1 cellular context compared by ENCODE assay signal in the genomic region with DNA sequence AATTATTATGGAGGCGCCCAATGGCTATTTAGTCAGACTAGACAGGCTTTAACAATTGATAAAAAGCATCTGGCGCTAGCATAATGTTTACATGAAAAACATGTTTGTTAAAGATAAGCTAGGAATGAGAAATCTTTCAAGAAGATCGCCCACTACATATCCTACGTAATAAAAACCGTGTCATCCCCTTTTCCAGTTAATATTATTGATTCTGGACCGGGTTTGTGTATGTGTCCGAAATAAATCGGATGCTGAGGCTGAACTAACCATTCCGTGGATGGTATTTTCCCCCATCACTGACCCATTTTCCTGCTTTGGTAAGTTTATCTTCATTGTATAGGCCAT.
TF ChIP-seq lines count a peak whose summit lies in the region.

No MANE protein-coding gene starts in this region.

TF ChIP-seq in WTC11, 78 proteins besides CTCF, POLR2A, EP300 and RAD21:
- no peak for TF ChIP-seq ZNF263 (CRISPR knock-in tag; IDR thresholded peaks at IDR 0.05; ENCODE audit: low read depth)
- no peak for TF ChIP-seq TP53 (CRISPR knock-in tag; IDR thresholded peaks at IDR 0.05)
- TF ChIP-seq, protein P1, sequence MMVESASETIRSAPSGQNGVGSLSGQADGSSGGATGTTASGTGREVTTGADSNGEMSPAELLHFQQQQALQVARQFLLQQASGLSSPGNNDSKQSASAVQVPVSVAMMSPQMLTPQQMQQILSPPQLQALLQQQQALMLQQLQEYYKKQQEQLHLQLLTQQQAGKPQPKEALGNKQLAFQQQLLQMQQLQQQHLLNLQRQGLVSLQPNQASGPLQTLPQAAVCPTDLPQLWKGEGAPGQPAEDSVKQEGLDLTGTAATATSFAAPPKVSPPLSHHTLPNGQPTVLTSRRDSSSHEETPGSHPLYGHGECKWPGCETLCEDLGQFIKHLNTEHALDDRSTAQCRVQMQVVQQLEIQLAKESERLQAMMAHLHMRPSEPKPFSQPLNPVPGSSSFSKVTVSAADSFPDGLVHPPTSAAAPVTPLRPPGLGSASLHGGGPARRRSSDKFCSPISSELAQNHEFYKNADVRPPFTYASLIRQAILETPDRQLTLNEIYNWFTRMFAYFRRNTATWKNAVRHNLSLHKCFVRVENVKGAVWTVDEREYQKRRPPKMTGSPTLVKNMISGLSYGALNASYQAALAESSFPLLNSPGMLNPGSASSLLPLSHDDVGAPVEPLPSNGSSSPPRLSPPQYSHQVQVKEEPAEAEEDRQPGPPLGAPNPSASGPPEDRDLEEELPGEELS (CRISPR knock-in tag; IDR thresholded peaks at IDR 0.05) = no peak
- TF ChIP-seq ZNF232 (CRISPR knock-in tag; IDR thresholded peaks at IDR 0.05) = no peak
- no peak for TF ChIP-seq ZNF121 (CRISPR knock-in tag; IDR thresholded peaks at IDR 0.05)
- TF ChIP-seq, protein P2, sequence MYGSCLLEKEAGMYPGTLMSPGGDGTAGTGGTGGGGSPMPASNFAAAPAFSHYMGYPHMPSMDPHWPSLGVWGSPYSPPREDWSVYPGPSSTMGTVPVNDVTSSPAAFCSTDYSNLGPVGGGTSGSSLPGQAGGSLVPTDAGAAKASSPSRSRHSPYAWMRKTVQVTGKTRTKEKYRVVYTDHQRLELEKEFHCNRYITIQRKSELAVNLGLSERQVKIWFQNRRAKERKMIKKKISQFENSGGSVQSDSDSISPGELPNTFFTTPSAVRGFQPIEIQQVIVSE (CRISPR knock-in tag; IDR thresholded peaks at IDR 0.05; ENCODE audit: borderline replicate concordance) = no peak
- TF ChIP-seq, protein P3, sequence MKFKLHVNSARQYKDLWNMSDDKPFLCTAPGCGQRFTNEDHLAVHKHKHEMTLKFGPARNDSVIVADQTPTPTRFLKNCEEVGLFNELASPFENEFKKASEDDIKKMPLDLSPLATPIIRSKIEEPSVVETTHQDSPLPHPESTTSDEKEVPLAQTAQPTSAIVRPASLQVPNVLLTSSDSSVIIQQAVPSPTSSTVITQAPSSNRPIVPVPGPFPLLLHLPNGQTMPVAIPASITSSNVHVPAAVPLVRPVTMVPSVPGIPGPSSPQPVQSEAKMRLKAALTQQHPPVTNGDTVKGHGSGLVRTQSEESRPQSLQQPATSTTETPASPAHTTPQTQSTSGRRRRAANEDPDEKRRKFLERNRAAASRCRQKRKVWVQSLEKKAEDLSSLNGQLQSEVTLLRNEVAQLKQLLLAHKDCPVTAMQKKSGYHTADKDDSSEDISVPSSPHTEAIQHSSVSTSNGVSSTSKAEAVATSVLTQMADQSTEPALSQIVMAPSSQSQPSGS (CRISPR knock-in tag; IDR thresholded peaks at IDR 0.05; ENCODE audit: borderline replicate concordance, low read depth) = no peak
- no peak for TF ChIP-seq NFATC4 (CRISPR knock-in tag; IDR thresholded peaks at IDR 0.05)
- TF ChIP-seq, protein P4, sequence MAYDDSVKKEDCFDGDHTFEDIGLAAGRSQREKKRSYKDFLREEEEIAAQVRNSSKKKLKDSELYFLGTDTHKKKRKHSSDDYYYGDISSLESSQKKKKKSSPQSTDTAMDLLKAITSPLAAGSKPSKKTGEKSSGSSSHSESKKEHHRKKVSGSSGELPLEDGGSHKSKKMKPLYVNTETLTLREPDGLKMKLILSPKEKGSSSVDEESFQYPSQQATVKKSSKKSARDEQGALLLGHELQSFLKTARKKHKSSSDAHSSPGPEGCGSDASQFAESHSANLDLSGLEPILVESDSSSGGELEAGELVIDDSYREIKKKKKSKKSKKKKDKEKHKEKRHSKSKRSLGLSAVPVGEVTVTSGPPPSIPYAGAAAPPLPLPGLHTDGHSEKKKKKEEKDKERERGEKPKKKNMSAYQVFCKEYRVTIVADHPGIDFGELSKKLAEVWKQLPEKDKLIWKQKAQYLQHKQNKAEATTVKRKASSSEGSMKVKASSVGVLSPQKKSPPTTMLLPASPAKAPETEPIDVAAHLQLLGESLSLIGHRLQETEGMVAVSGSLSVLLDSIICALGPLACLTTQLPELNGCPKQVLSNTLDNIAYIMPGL (CRISPR knock-in tag; IDR thresholded peaks at IDR 0.05) = no peak
- TF ChIP-seq NR1H2 (CRISPR knock-in tag; IDR thresholded peaks at IDR 0.05) = no peak
- TF ChIP-seq KAT7 (CRISPR knock-in tag; IDR thresholded peaks at IDR 0.05; ENCODE audit: borderline replicate concordance) = no peak
- TF ChIP-seq FOXJ3 (CRISPR knock-in tag; IDR thresholded peaks at IDR 0.05; ENCODE audit: borderline replicate concordance) = no peak
- TF ChIP-seq, protein P5, sequence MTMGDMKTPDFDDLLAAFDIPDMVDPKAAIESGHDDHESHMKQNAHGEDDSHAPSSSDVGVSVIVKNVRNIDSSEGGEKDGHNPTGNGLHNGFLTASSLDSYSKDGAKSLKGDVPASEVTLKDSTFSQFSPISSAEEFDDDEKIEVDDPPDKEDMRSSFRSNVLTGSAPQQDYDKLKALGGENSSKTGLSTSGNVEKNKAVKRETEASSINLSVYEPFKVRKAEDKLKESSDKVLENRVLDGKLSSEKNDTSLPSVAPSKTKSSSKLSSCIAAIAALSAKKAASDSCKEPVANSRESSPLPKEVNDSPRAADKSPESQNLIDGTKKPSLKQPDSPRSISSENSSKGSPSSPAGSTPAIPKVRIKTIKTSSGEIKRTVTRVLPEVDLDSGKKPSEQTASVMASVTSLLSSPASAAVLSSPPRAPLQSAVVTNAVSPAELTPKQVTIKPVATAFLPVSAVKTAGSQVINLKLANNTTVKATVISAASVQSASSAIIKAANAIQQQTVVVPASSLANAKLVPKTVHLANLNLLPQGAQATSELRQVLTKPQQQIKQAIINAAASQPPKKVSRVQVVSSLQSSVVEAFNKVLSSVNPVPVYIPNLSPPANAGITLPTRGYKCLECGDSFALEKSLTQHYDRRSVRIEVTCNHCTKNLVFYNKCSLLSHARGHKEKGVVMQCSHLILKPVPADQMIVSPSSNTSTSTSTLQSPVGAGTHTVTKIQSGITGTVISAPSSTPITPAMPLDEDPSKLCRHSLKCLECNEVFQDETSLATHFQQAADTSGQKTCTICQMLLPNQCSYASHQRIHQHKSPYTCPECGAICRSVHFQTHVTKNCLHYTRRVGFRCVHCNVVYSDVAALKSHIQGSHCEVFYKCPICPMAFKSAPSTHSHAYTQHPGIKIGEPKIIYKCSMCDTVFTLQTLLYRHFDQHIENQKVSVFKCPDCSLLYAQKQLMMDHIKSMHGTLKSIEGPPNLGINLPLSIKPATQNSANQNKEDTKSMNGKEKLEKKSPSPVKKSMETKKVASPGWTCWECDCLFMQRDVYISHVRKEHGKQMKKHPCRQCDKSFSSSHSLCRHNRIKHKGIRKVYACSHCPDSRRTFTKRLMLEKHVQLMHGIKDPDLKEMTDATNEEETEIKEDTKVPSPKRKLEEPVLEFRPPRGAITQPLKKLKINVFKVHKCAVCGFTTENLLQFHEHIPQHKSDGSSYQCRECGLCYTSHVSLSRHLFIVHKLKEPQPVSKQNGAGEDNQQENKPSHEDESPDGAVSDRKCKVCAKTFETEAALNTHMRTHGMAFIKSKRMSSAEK (CRISPR knock-in tag; IDR thresholded peaks at IDR 0.05; ENCODE audit: borderline replicate concordance) = no peak
- no peak for TF ChIP-seq CREB1 (CRISPR knock-in tag; IDR thresholded peaks at IDR 0.05)
- TF ChIP-seq, protein P6, sequence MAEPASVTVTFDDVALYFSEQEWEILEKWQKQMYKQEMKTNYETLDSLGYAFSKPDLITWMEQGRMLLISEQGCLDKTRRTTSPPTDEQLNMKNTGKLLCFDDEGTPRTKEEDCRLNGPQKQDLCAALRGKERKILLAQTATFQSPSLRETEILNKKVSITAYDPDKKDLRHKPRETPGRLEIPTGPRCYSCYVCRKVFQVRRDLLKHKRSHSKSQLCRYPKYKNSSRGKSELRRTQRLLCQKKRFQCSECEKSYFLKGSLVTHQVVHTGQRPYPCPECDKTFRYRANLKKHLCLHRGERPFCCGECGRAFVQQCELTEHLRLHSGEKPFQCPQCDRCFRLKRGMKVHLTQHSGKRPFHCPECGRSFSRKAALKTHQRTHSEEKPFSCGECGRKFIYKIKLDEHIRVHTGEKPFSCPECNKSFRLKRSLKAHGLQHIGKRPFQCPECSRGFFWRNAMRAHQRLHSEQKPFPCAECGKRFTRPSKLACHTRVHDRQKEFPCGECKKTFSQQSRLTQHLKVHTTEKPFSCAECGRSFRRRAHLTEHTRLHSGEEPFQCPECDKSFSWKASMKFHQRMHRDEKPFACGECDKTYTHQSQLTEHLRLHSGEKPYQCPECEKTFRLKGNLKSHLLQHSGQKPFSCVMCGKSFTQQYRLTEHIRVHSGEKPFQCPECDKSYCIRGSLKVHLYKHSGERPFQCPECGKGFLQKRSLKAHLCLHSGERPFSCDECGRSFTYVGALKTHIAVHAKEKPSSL (CRISPR knock-in tag; conservative IDR thresholded peaks at IDR 0.05) = no peak
- TF ChIP-seq, protein P7, sequence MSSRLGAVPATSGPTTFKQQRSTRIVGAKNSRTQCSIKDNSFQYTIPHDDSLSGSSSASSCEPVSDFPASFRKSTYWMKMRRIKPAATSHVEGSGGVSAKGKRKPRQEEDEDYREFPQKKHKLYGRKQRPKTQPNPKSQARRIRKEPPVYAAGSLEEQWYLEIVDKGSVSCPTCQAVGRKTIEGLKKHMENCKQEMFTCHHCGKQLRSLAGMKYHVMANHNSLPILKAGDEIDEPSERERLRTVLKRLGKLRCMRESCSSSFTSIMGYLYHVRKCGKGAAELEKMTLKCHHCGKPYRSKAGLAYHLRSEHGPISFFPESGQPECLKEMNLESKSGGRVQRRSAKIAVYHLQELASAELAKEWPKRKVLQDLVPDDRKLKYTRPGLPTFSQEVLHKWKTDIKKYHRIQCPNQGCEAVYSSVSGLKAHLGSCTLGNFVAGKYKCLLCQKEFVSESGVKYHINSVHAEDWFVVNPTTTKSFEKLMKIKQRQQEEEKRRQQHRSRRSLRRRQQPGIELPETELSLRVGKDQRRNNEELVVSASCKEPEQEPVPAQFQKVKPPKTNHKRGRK (CRISPR knock-in tag; IDR thresholded peaks at IDR 0.05; ENCODE audit: borderline replicate concordance) = no peak
- no peak for TF ChIP-seq HMGA2 (CRISPR knock-in tag; IDR thresholded peaks at IDR 0.05)
- no peak for TF ChIP-seq MYBL2 (CRISPR knock-in tag; IDR thresholded peaks at IDR 0.05)
- TF ChIP-seq, protein P8, sequence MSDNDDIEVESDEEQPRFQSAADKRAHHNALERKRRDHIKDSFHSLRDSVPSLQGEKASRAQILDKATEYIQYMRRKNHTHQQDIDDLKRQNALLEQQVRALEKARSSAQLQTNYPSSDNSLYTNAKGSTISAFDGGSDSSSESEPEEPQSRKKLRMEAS (CRISPR knock-in tag; IDR thresholded peaks at IDR 0.05) = no peak
